ENCODE assay signal across 8 cellular contexts in the genomic region with DNA sequence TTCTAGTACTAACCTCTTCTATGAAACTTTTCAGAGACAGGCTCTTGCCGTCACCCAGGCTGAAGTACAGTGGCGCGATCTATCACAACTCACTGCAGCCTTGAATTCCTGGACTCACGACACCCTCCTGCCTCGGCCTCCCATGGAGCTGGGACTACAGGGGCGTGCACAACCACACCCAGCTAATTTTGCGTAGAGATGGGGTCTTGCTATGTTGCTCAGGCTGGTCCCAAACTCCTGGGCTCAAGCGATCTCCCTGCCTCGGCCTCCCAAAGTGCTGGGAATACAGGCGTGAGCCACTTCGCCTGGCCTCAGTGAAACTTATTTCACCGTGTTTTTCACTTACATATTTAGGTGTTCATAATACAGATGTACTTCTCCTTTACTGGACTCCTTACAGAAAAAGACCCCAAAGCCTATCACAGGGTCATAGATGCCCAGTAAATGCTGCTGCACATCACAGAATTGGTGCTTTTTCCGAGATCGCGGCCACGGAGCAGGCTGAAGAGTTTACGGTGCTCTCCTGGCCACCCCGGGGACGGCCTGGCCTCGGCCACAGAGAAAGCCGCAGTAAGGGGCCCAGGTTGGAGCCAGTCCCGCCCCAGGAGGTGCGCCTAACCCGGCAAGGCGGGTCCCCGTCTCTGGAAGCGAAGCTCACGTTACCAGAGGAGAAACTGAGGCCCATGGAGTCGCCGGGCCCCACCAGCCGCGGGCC. TPM values are rescaled to one million over a fixed set of nuclear protein-coding genes. Genes with fewer than 3 reads are reported as not detected.
DNase-seq lines count a peak whose midpoint lies in the region; ATAC-seq and TF ChIP-seq lines count a peak whose summit lies in the region.

No MANE protein-coding gene starts in this region.

- in situ Hi-C loops in astrocyte of the spinal cord (cut with HindIII; ENCODE audit: low sequenced_read_pairs), result no loop called here

- peak overlapping the region; percentile 70 for H3K27ac ChIP-seq in HUES64 (ENCODE audit: low read depth, low read length)
- peak overlapping the region; percentile 88 for H3K27ac ChIP-seq in layer of hippocampus (ENCODE audit: low read depth, low read length)
- H3K27ac ChIP-seq in thyroid gland, result peak overlapping the region; percentile 6 to 84 (median 76)

- H3K9me3 ChIP-seq in HUES64 (ENCODE audit: insufficient read depth, low read depth, low read length), result no peaks in the 10 kb centered on the region
- no peaks in the 10 kb centered on the region for H3K9me3 ChIP-seq in thyroid gland

- TF ChIP-seq CTCF in AG09309 (IDR thresholded peaks at IDR 0.05; ENCODE audit: control insufficient read depth, insufficient read depth, low read depth, low read length, missing control alignments) (no peak), astrocyte of the spinal cord (IDR thresholded peaks at IDR 0.05; ENCODE audit: low read depth, low read length) (no peak), thyroid gland (IDR thresholded peaks at IDR 0.05) (no peak)

- H3K4me1 ChIP-seq in HUES64 (ENCODE audit: insufficient read depth, low read length) (no peaks in the 10 kb centered on the region), thyroid gland (peaks cover 5 to 21% of the 10 kb centered on the region in 2 donors)

- H3K27me3 ChIP-seq in HUES64 (ENCODE audit: insufficient read depth, low read length) (peaks cover 23% of the 10 kb centered on the region), layer of hippocampus (ENCODE audit: control insufficient read depth, insufficient read depth, low read length) (no peaks in the 10 kb centered on the region), thyroid gland (no peaks in the 10 kb centered on the region)

- 28% methylated on average over 32 of the region's 32 CpGs for WGBS in HUES64
- 17 to 22% methylated on average over 18 to 19 of the region's 32 CpGs for WGBS in thyroid gland, 2 donors

- ATAC-seq in GM19372 (IDR thresholded peaks at IDR 0.05; ENCODE audit: low read depth, unreplicated experiment), result peak; percentile 18

- H3K36me3 ChIP-seq in HUES64 (ENCODE audit: insufficient read depth, low read length) (peaks cover 25% of the 10 kb centered on the region), thyroid gland (peaks cover 18 to 21% of the 10 kb centered on the region in 2 donors)

- H3K4me3 ChIP-seq in AG09309 (ENCODE audit: control insufficient read depth, low read depth, low read length) (peak overlapping the region; percentile 82), HUES64 (ENCODE audit: low read length) (peak overlapping the region; percentile 73), astrocyte of the spinal cord (ENCODE audit: low read depth, low read length) (peak overlapping the region; percentile 83), thyroid gland (replicated peaks in 1 of 3) (peak overlapping the region; percentile 56 to 99 (median 93))

- TF ChIP-seq POLR2A in thyroid gland (IDR thresholded peaks at IDR 0.05), result no peak

- DNase-seq in AG09309 (ENCODE audit: low read depth), result no peak
- DNase-seq in astrocyte of the spinal cord (ENCODE audit: low read depth, low spot score), result peak; percentile 20
- DNase-seq in thyroid gland, result no peak
- DNase-seq in effector CD4-positive, alpha-beta T cell, result no peak
- no peak for DNase-seq in mesenteric fat pad (ENCODE audit: low spot score)

- intact Hi-C loops in thyroid gland (cut with DNase I), result no loop called here

- peak overlapping the region; percentile 88 for H3K9ac ChIP-seq in HUES64 (ENCODE audit: low read depth, low read length)

RNA-seq across cellular contexts. Expression of a gene that starts 0.6 kb away (rescaled TPM):
- 20.1 TPM for polyA plus RNA-seq in HUES64 (2013, experiment 1 of 2)
- polyA plus RNA-seq in HUES64 (2013, experiment 2 of 2), result 21.9 TPM
- 10 to 100 TPM; 50.4 to 89.9 (median 73.3) TPM for total RNA-seq in thyroid gland
- total RNA-seq in mesenteric fat pad, result 36.9 TPM

RNA-seq across cellular contexts. Expression of a gene that starts 20.3 kb away (rescaled TPM):
- polyA plus RNA-seq in HUES64 (2013, experiment 1 of 2), result 29.9 TPM
- 31.2 TPM for polyA plus RNA-seq in HUES64 (2013, experiment 2 of 2)
- 10 to 100 TPM; 52.5 to 83.1 (median 74.4) TPM for total RNA-seq in thyroid gland
- total RNA-seq in mesenteric fat pad, result 80.1 TPM

RNA-seq across cellular contexts. Expression of a gene that starts 46.5 kb away (rescaled TPM):
- polyA plus RNA-seq in HUES64 (2013, experiment 1 of 2), result 2.3 TPM
- polyA plus RNA-seq in HUES64 (2013, experiment 2 of 2), result 3.8 TPM
- total RNA-seq in thyroid gland, result 10 to 100 TPM in 1 of 4 donors, 1 to 10 TPM in 3; 3.7 to 39.5 (median 8.7) TPM
- 91.5 TPM for total RNA-seq in mesenteric fat pad

RNA-seq across cellular contexts. Expression of a gene that starts 55.7 kb away (rescaled TPM):
- 55.4 TPM for polyA plus RNA-seq in HUES64 (2013, experiment 1 of 2)
- 51.0 TPM for polyA plus RNA-seq in HUES64 (2013, experiment 2 of 2)
- total RNA-seq in thyroid gland (10 to 100 TPM; 52.8 to 69.0 (median 55.1) TPM), mesenteric fat pad (54.5 TPM)
